8 cellular contexts compared by ENCODE assay signal in genomic region chr22:50755251-50755650, GRCh38. TPM values are rescaled to one million over a fixed set of nuclear protein-coding genes. Genes with fewer than 3 reads are reported as not detected.
"Had no signal": no experiment of that assay in that cellular context is flagged by ENCODE, and none has a peak within 500 bp of the region (broad histone marks: within the 10 kb centered on the region; RNA-seq: fewer than 3 reads in every experiment).

No MANE protein-coding gene starts in this region.

RNA-seq across cellular contexts. Expression of gene ACR, which starts 17.2 kb away (rescaled TPM):
- total RNA-seq: gastrocnemius medialis, kidney epithelial cell, mammary epithelial cell, myocyte, occipital lobe, renal cortical epithelial cell, temporal lobe, vagina had no signal
- polyA plus RNA-seq: mammary epithelial cell had no signal
